In genomic region chrX:3638280-3638873, GRCh38 we compare ENCODE assay signal across 9 cellular contexts.
A peak's percentile ranks its signal among the peaks of the same experiment; 100 is the strongest.
DNase-seq lines count a peak whose midpoint lies in the region; TF ChIP-seq lines count a peak whose summit lies in the region.
"Had no signal": no experiment of that assay in that cellular context is flagged by ENCODE, and none has a peak within 500 bp of the region (broad histone marks: within the 10 kb centered on the region; RNA-seq: fewer than 3 reads in every experiment).

No MANE protein-coding gene starts in this region.

- peak; percentile 82 for TF ChIP-seq CTCF in HFFc6 (IDR thresholded peaks at IDR 0.05)
- peak; percentile 52; the same call in 1 of the 2 replicates for TF ChIP-seq CTCF in OCI-LY1 (IDR thresholded peaks at IDR 0.05; ENCODE audit: low read length)
- peak; percentile 88 for TF ChIP-seq CTCF in hepatocyte (IDR thresholded peaks at IDR 0.05; ENCODE audit: poor library complexity)

- H3K9me2 ChIP-seq in OCI-LY1 (ENCODE audit: low read depth, low read length) = no peaks in the 10 kb centered on the region
- H3K9me2 ChIP-seq in hepatocyte (replicated peaks; ENCODE audit: insufficient read depth) = no peaks in the 10 kb centered on the region

- no peak overlapping the region for H3K27ac Mint-ChIP-seq in HFFc6

- H3K27ac ChIP-seq in OCI-LY1 (ENCODE audit: low read depth, low read length, poor library complexity, severe bottlenecking) = no peak overlapping the region
- no peak overlapping the region for H3K27ac ChIP-seq in hepatocyte

- H3K27me3 ChIP-seq in OCI-LY1 (ENCODE audit: insufficient read depth, low read length) = no peaks in the 10 kb centered on the region
- no peaks in the 10 kb centered on the region for H3K27me3 ChIP-seq in adipocyte (replicated peaks; ENCODE audit: control insufficient read depth, insufficient read depth, low read length)
- no peaks in the 10 kb centered on the region for H3K27me3 ChIP-seq in hepatocyte

- H3K9me3 ChIP-seq in OCI-LY1 (ENCODE audit: low read length) (no peaks in the 10 kb centered on the region), adipocyte (ENCODE audit: control insufficient read depth, low read length) (no peaks in the 10 kb centered on the region), hepatocyte (ENCODE audit: low read depth) (no peaks in the 10 kb centered on the region)

- peaks cover 1% of the 10 kb centered on the region; the same call in 1 of the 2 replicates for H3K36me3 ChIP-seq in OCI-LY1 (ENCODE audit: insufficient read depth, low read length)
- no peaks in the 10 kb centered on the region for H3K36me3 ChIP-seq in adipocyte (ENCODE audit: control insufficient read depth, insufficient read depth, low read length, severe bottlenecking)
- H3K36me3 ChIP-seq in hepatocyte (replicated peaks; ENCODE audit: insufficient read depth, low read depth) = no peaks in the 10 kb centered on the region

- H3K4me3 ChIP-seq in OCI-LY1 (ENCODE audit: low read depth, low read length, poor library complexity, severe bottlenecking) (no peak overlapping the region), adipocyte (ENCODE audit: low read length) (no peak overlapping the region), hepatocyte (no peak overlapping the region)

- no peaks in the 10 kb centered on the region for H3K9me3 Mint-ChIP-seq in HFFc6
- H3K9me3 Mint-ChIP-seq: stimulated activated naive CD8-positive, alpha-beta T cell treated with anti-CD3 and anti-CD28 coated beads, Interleukin-15, amount 100 ng/mL, for 72 hours had no signal

- H3K79me2 ChIP-seq in OCI-LY1 (ENCODE audit: insufficient read depth, low read length) (no peaks in the 10 kb centered on the region), hepatocyte (no peaks in the 10 kb centered on the region)

- H3K4me3 Mint-ChIP-seq in HFFc6 = no peak overlapping the region
- H3K4me3 Mint-ChIP-seq: stimulated activated naive CD8-positive, alpha-beta T cell treated with anti-CD3 and anti-CD28 coated beads, Interleukin-15, amount 100 ng/mL, for 72 hours had no signal

- no peaks in the 10 kb centered on the region for H3K4me1 Mint-ChIP-seq in HFFc6 (ENCODE audit: low read depth)
- H3K4me1 Mint-ChIP-seq: stimulated activated naive CD8-positive, alpha-beta T cell treated with anti-CD3 and anti-CD28 coated beads, Interleukin-15, amount 100 ng/mL, for 72 hours had no signal

- H3K4me2 ChIP-seq in OCI-LY1 (ENCODE audit: low read length) = no peak overlapping the region
- H3K4me2 ChIP-seq in hepatocyte = no peak overlapping the region

- H3K9ac ChIP-seq in OCI-LY1 (ENCODE audit: low read length) (no peak overlapping the region), adipocyte (ENCODE audit: low read length) (no peak overlapping the region)

- no peak overlapping the region for H2AFZ ChIP-seq in OCI-LY1 (ENCODE audit: low read length)
- H2AFZ ChIP-seq in hepatocyte = no peak overlapping the region

- H3K36me3 Mint-ChIP-seq in HFFc6 (ENCODE audit: low read depth) = no peaks in the 10 kb centered on the region

- DNase-seq in NCI-H82 (lab: John Stamatoyannopoulos, UW) (peak; percentile 62), NCI-H82 treated with DMSO at 0.1 percent for 48 hours (lab: John Stamatoyannopoulos, UW; ENCODE audit: unreplicated experiment) (no peak), HFFc6 (peak; percentile 14), adipocyte (ENCODE audit: low read depth) (peak; percentile 81), hepatocyte (ENCODE audit: low spot score) (peak; percentile 73), foreskin melanocyte (no peak)
- peak; percentile 13 for DNase-seq in stimulated activated CD4-positive, alpha-beta T cell treated with anti-CD3 and anti-CD28 coated beads, Interleukin-1b, Interleukin-23, amount 100 ng/mL, for 48 hours

- H3F3A ChIP-seq in OCI-LY1 (ENCODE audit: insufficient read depth, low read length) = no peaks in the 10 kb centered on the region

- WGBS in hepatocyte (ENCODE audit: low lambda C conversion rate, missing lambda C conversion rate) = 13% methylated on average over 6 of the region's 6 CpGs

- H3K27me3 Mint-ChIP-seq in HFFc6 (ENCODE audit: insufficient read depth) = no peaks in the 10 kb centered on the region; the same call in 1 of the 2 replicates
- H3K27me3 Mint-ChIP-seq: stimulated activated naive CD8-positive, alpha-beta T cell treated with anti-CD3 and anti-CD28 coated beads, Interleukin-15, amount 100 ng/mL, for 72 hours had no signal

- H3K4me1 ChIP-seq in OCI-LY1 (ENCODE audit: insufficient read depth, low read length, severe bottlenecking) (no peaks in the 10 kb centered on the region), adipocyte (ENCODE audit: control insufficient read depth, insufficient read depth, low read length) (no peaks in the 10 kb centered on the region), hepatocyte (ENCODE audit: insufficient read depth) (no peaks in the 10 kb centered on the region)

- H4K20me1 ChIP-seq in OCI-LY1 (ENCODE audit: insufficient read depth, low read length) = no peaks in the 10 kb centered on the region
- no peaks in the 10 kb centered on the region for H4K20me1 ChIP-seq in hepatocyte (ENCODE audit: insufficient read depth, poor library complexity, severe bottlenecking)

Comparison
In these comparisons a context has a peak if more than half of its experiments do, and no peak if none do; other contexts are left out.
1. DNase-seq: peak in NCI-H82 (single experiment), HFFc6 (single experiment), adipocyte (single experiment), hepatocyte (single experiment) and stimulated activated CD4-positive, alpha-beta T cell treated with anti-CD3 and anti-CD28 coated beads, Interleukin-1b, Interleukin-23, amount 100 ng/mL, for 48 hours (single experiment); none in NCI-H82 treated with DMSO at 0.1 percent for 48 hours (single experiment) and foreskin melanocyte (single experiment).
2. Peak in every context shown above with its lines, with median percentiles within 50 percentile points of each other: CTCF ChIP-seq.